In the genomic region with DNA sequence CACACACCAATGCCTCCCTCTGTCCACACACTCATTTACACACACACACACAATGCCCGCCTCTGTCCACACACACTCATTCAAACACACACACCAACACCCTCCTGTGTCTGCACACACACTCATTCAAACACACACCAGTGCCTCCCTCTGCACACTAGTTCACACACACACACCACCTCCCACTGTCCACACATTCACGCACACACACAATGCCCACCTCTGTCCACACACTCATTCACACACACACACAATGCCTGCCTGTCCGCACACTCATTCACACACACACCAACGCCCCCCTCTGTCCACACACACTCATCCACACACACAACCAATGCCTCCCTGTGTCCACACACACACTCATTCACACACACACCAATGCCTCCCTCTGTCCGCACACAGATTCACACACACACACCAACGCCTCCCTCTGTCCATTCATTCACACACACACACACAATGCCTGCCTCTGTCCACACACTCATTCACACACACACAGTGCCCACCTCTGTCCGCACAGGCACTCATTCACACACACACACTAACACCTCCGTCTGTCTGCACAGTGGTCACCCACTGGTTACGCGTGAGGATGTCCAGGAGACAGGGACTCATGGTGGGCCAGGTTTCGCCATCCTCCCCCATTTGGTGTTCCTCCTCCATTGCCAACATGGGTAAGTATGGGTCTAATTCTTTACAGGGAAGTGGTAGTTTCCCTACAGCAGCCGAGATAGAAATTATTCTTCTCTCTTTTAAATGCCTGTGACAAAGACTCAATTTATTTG, we compare ENCODE assay signal across 20 cellular contexts.
DNase-seq lines count a peak whose midpoint lies in the region; ATAC-seq, FAIRE-seq and TF ChIP-seq lines count a peak whose summit lies in the region.
"Had no signal": no experiment of that assay in that cellular context is flagged by ENCODE, and none has a peak within 500 bp of the region (broad histone marks: within the 10 kb centered on the region; RNA-seq: fewer than 3 reads in every experiment).

No MANE protein-coding gene starts in this region.

- H3K27me3 ChIP-seq in HepG2 (ENCODE audit: control insufficient read depth in 1 of 2, insufficient read depth in 2 of 2, low read length in 2 of 2) (peaks cover 1 to 54% of the 10 kb centered on the region in 2 experiments; a peak in 3 of 5 replicates), right lobe of liver (no peaks in the 10 kb centered on the region), H1 (replicated peaks in 1 of 4; ENCODE audit: control insufficient read depth in 3 of 4, extremely low read depth in 1 of 4, insufficient read depth in 3 of 4, low read length in 3 of 4) (no peaks in the 10 kb centered on the region)

- no peaks in the 10 kb centered on the region for H4K20me1 ChIP-seq in HepG2 (ENCODE audit: insufficient read depth, low read length)
- H4K20me1 ChIP-seq in H1 (replicated peaks in 1 of 2; ENCODE audit: control insufficient read depth in 1 of 2, insufficient read depth in 2 of 2, low read length in 2 of 2), result no peaks in the 10 kb centered on the region

- no peaks in the 10 kb centered on the region for H3K79me1 ChIP-seq in H1 (ENCODE audit: low read depth, low read length)

- H3K56ac ChIP-seq in H1 (replicated peaks; ENCODE audit: insufficient read length, low read depth, low read length), result no peak overlapping the region

- in situ Hi-C loops in HepG2 (cut with HindIII; ENCODE audit: extremely low pct_ligation_motif_present, low pct_unique_long_range_greater_than_20kb), result no loop called here

- 0 out of 2 replicates have a peak overlapping the region, but pooled peaks have one; percentile 10 for H2AK5ac ChIP-seq in H1 (ENCODE audit: low read depth, low read length)

- H3K79me2 ChIP-seq in HepG2 (ENCODE audit: insufficient read depth, low read length) (no peaks in the 10 kb centered on the region), H1 (ENCODE audit: control insufficient read depth in 1 of 2, insufficient read depth in 2 of 2, low read length in 2 of 2) (no peaks in the 10 kb centered on the region)

- TF ChIP-seq RAD21 in HepG2 (CRISPR knock-in tag; IDR thresholded peaks at IDR 0.05), result no peak
- TF ChIP-seq RAD21 in H1 (IDR thresholded peaks at IDR 0.05 in 1 of 2, conservative IDR thresholded peaks at IDR 0.05 in 1 of 2; ENCODE audit: low read depth in 2 of 2, low read length in 2 of 2), result no peak

- H3K9me3 ChIP-seq in HepG2 (ENCODE audit: low read length) (no peaks in the 10 kb centered on the region), right lobe of liver (no peaks in the 10 kb centered on the region), H1 (ENCODE audit: insufficient read depth in 2 of 2, low read depth in 1 of 2, low read length in 1 of 2) (peaks cover 0 to 3% of the 10 kb centered on the region in 2 experiments; a peak in 1 of 4 replicates)
- H3K9me3 ChIP-seq: A549 had no signal

- H3K23ac ChIP-seq in H1 (ENCODE audit: insufficient read length), result no peak overlapping the region

- no peak overlapping the region for H3K18ac ChIP-seq in H1 (ENCODE audit: extremely low read depth, low read length)

- H2BK5ac ChIP-seq in H1 (ENCODE audit: low read depth, low read length), result no peak overlapping the region; the same call in 1 of the 2 replicates

- H3K36me3 ChIP-seq in HepG2 (replicated peaks in 1 of 2; ENCODE audit: control insufficient read depth in 1 of 2, insufficient read depth in 2 of 2, low read length in 2 of 2), result no peaks in the 10 kb centered on the region
- no peaks in the 10 kb centered on the region for H3K36me3 ChIP-seq in right lobe of liver
- H3K36me3 ChIP-seq in H1 (ENCODE audit: control insufficient read depth in 2 of 4, insufficient read depth in 4 of 4, low read length in 3 of 4), result no peaks in the 10 kb centered on the region

- no peak overlapping the region; the same call in 1 of the 2 replicates for H4K8ac ChIP-seq in H1 (ENCODE audit: extremely low read depth, insufficient read depth, low read length)

- no peak overlapping the region for H3K4me2 ChIP-seq in HepG2 (ENCODE audit: low read depth, low read length)
- no peak overlapping the region for H3K4me2 ChIP-seq in H1 (ENCODE audit: insufficient read depth in 1 of 2, low read depth in 2 of 2, low read length in 2 of 2)
- H3K4me2 ChIP-seq: A549 had no signal

- H3K9ac ChIP-seq in HepG2 (ENCODE audit: insufficient read depth, low read depth, low read length) (no peak overlapping the region), H1 (replicated peaks in 1 of 4; ENCODE audit: extremely low read depth in 1 of 4, low read depth in 3 of 4, low read length in 3 of 4) (no peak overlapping the region)

- H2BK20ac ChIP-seq in H1 (ENCODE audit: low read length), result no peak overlapping the region

- POLR2A ChIA-PET in HepG2 (lab: Yijun Ruan, JAX) (no interaction called here), H1 (lab: Charles Lee; ENCODE audit: partially characterized antibody) (no interaction called here)

- no peak overlapping the region for H3K14ac ChIP-seq in H1 (ENCODE audit: insufficient read length)

- H2BK15ac ChIP-seq in H1 (ENCODE audit: low read length), result 0 out of 2 replicates have a peak overlapping the region, but pooled peaks have one; percentile 18

- H3K4me3 ChIP-seq in HepG2 (replicated peaks in 1 of 3; ENCODE audit: insufficient read depth in 1 of 3, low read depth in 2 of 3, low read length in 3 of 3) (no peak overlapping the region), right lobe of liver (no peak overlapping the region), H1 (ENCODE audit: extremely low read depth in 1 of 4, insufficient read depth in 2 of 4, low read depth in 3 of 4, low read length in 4 of 4) (no peak overlapping the region)
- H3K4me3 ChIP-seq: A549, GM12878 had no signal

- no peak for ATAC-seq in HepG2
- no peak for ATAC-seq in right lobe of liver
- no peak for ATAC-seq in GM19463 (IDR thresholded peaks at IDR 0.05; ENCODE audit: unreplicated experiment)
- ATAC-seq: A549, GM12878 had no signal

- no peak for TF ChIP-seq CTCF in HepG2 (CRISPR knock-in tag; IDR thresholded peaks at IDR 0.05)
- no peak for TF ChIP-seq CTCF in right lobe of liver (IDR thresholded peaks at IDR 0.05)
- no peak for TF ChIP-seq CTCF in H1 (IDR thresholded peaks at IDR 0.05; ENCODE audit: control extremely low read depth in 1 of 3, insufficient read depth in 1 of 3, low read depth in 1 of 3, low read length in 3 of 3)

- TF ChIP-seq EP300 in HepG2 (IDR thresholded peaks at IDR 0.05; ENCODE audit: low read depth in 2 of 2, low read length in 2 of 2) (no peak), HepG2 (CRISPR knock-in tag; IDR thresholded peaks at IDR 0.05; ENCODE audit: borderline replicate concordance) (no peak), H1 (IDR thresholded peaks at IDR 0.05; ENCODE audit: borderline replicate concordance in 1 of 2, low read depth in 2 of 2, low read length in 2 of 2) (no peak)

- TF ChIP-seq POLR2A in HepG2 (IDR thresholded peaks at IDR 0.05; ENCODE audit: insufficient read depth in 1 of 2, low read depth in 2 of 2, low read length in 2 of 2) (no peak), right lobe of liver (IDR thresholded peaks at IDR 0.05) (no peak), H1 (IDR thresholded peaks at IDR 0.05; ENCODE audit: control extremely low read depth in 1 of 2, low read depth in 2 of 2, low read length in 2 of 2) (no peak)

- H3K4me1 ChIP-seq in HepG2 (ENCODE audit: insufficient read depth, low read length) (peaks cover 6% of the 10 kb centered on the region; the same call in 1 of the 2 replicates), right lobe of liver (no peaks in the 10 kb centered on the region), H1 (replicated peaks in 1 of 4; ENCODE audit: control insufficient read depth in 3 of 4, insufficient read depth in 4 of 4, low read length in 3 of 4) (no peaks in the 10 kb centered on the region; a peak in 1 of 7 replicates)
- H3K4me1 ChIP-seq: A549 had no signal

- WGBS in HepG2 (ENCODE audit: low lambda C conversion rate), result 67% methylated on average over 12 of the region's 12 CpGs
- 84% methylated on average over 12 of the region's 12 CpGs for WGBS in right lobe of liver (ENCODE audit: insufficient coverage, low coverage, low lambda C conversion rate, missing lambda C conversion rate)
- WGBS in H1 (ENCODE audit: extremely low coverage in 1 of 2, insufficient coverage in 1 of 2, insufficient read length in 1 of 2, insufficient replicate concordance in 2 of 2, low coverage in 1 of 2, low lambda C conversion rate in 2 of 2, missing lambda C conversion rate in 1 of 2), 2 experiments, result 95% methylated on average over 12 of the region's 12 CpGs; no CpG with 5 or more reads in 1 of the 2 experiments

- no peak overlapping the region for H4K5ac ChIP-seq in H1 (ENCODE audit: insufficient read length, low read depth, low read length)

- peaks cover 12% of the 10 kb centered on the region; the same call in 1 of the 2 replicates for H3K23me2 ChIP-seq in H1 (ENCODE audit: low read depth, low read length)

- no peak overlapping the region for H3K27ac ChIP-seq in HepG2 (ENCODE audit: extremely low read length, insufficient read depth, low read length)
- no peak overlapping the region for H3K27ac ChIP-seq in right lobe of liver
- H3K27ac ChIP-seq in H1 (ENCODE audit: low read depth, low read length), result no peak overlapping the region
- H3K27ac ChIP-seq: A549 had no signal

- H2AFZ ChIP-seq in HepG2 (ENCODE audit: low read length), result no peak overlapping the region
- no peak overlapping the region for H2AFZ ChIP-seq in H1 (ENCODE audit: low read length)

- peak overlapping the region; percentile 42 for H4K91ac ChIP-seq in H1 (replicated peaks; ENCODE audit: insufficient read length, low read length)

- no TSS peak for BruUV-seq in HepG2 (replicated peaks; lab: Mats Ljungman, UMichigan)

- DNase-seq in HepG2 (ENCODE audit: low spot score), result no peak
- no peak for DNase-seq in right lobe of liver
- DNase-seq in H1 (ENCODE audit: low read depth in 1 of 2, low spot score in 2 of 2), result no peak
- DNase-seq in posterior vena cava (ENCODE audit: low spot score), result peak; percentile 44
- no peak for DNase-seq in AG20443 (ENCODE audit: low spot score)
- DNase-seq in NCI-H2171 (lab: John Stamatoyannopoulos, UW), result no peak
- DNase-seq: 8988T; ACHN; C1 segment of cervical spinal cord; Calu3; CD4-positive, alpha-beta memory T cell; COR-L47; DND-41; GDM1; GOT3; H7 had no signal

- no peak overlapping the region for H3K4ac ChIP-seq in H1 (replicated peaks; ENCODE audit: insufficient read length, low read depth, low read length)

- 0 out of 2 replicates have a peak overlapping the region, but pooled peaks have one; percentile 17 for H2BK12ac ChIP-seq in H1 (ENCODE audit: low read depth, low read length)

- CTCF ChIA-PET in HepG2 (lab: Yijun Ruan, JAX; ENCODE audit: low intra/inter-chr PET ratio, low total read pairs) (no interaction called here), H1 (lab: Charles Lee; ENCODE audit: partially characterized antibody) (no interaction called here)

- FAIRE-seq in HepG2 (lab: Jason Lieb, UNC) (no peak), H1 (lab: Jason Lieb, UNC) (no peak)
- FAIRE-seq: A549, GM12878, GM19239 had no signal

- H2BK120ac ChIP-seq in H1 (replicated peaks; ENCODE audit: low read depth, low read length), result no peak overlapping the region

- intact Hi-C loops in HepG2 (cut with micrococcal nuclease; ENCODE audit: unreplicated experiment), result no loop called here
- intact Hi-C loops in right lobe of liver (cut with DNase I), result no loop called here
- intact Hi-C loops in posterior vena cava (cut with DNase I), result no loop called here
